27 cellular contexts compared by ENCODE assay signal in the genomic region with DNA sequence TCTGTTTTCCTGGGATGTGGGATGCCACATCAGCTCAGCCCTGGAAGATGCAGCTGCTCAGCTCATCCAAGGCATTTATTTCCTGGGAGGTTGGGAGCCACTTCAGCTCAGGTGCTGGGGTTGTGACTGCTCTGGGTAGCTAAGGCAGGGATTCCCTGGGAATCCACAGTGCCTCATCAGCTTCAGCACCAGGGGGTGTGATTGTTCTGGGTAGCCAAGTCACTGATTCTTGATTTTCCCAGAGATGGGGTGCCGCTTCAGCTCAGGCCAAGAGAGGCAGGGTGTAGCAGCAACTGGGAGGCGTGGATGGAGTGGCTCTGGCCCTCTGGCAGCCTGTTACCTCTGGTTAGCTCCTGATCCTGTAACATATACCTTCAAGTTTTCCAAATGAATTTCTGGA.
"Had no signal": no experiment of that assay in that cellular context is flagged by ENCODE, and none has a peak within 500 bp of the region (broad histone marks: within the 10 kb centered on the region; RNA-seq: fewer than 3 reads in every experiment).

No MANE protein-coding gene starts in this region.

- H3K9ac ChIP-seq: neural progenitor cell, parathyroid adenoma had no signal

- H3K79me2 ChIP-seq: parathyroid adenoma had no signal

- H3K4me3 ChIP-seq: left lung, lung, neural progenitor cell, psoas muscle, right lobe of liver, smooth muscle cell, stomach, testis, thyroid gland, transverse colon, upper lobe of left lung had no signal

- H3K27ac ChIP-seq: left lung, neural progenitor cell, neutrophil, parathyroid adenoma, psoas muscle, right lobe of liver, stomach, testis, thyroid gland, transverse colon, upper lobe of left lung had no signal

- H2AFZ ChIP-seq: neural progenitor cell, parathyroid adenoma had no signal

- DNase-seq: hippocampal formation; kidney; left colon; left lung; mesendoderm; naive B cell; natural killer cell; nephron progenitor cell; occipital lobe; psoas muscle; right lobe of liver; stimulated activated CD4-positive, alpha-beta T cell treated with anti-CD3 and anti-CD28 coated beads, Interleukin-1b, Interleukin-23, amount 100 ng/mL, for 48 hours; stimulated activated CD4-positive, alpha-beta T cell treated with anti-CD3 and anti-CD28 coated beads, Interleukin-2, amount 100 ng/mL, for 48 hours; stimulated activated CD4-positive, alpha-beta T cell treated with anti-CD3 and anti-CD28 coated beads, Interleukin-4, amount 100 ng/mL, for 4 hours; stimulated activated CD8-positive, alpha-beta memory T cell treated with anti-CD3 and anti-CD28 coated beads, Interleukin-4, amount 100 ng/mL, for 48 hours; stimulated activated naive CD8-positive, alpha-beta T cell treated with anti-CD3 and anti-CD28 coated beads, Interleukin-15, Interleukin-2, amounts not matched to agents 100 U/mL and 50 U/mL, for 24 hours; stomach; testis; thyroid gland; transverse colon; upper lobe of left lung had no signal

- FAIRE-seq: kidney had no signal

- H3K4me2 ChIP-seq: neural progenitor cell, smooth muscle cell had no signal

- H3K36me3 ChIP-seq: left lung, neural progenitor cell, neutrophil, right lobe of liver, stomach, thyroid gland, transverse colon, upper lobe of left lung had no signal

- H3K27me3 ChIP-seq: left lung, neural progenitor cell, neutrophil, right lobe of liver, stomach, testis, thyroid gland, transverse colon, upper lobe of left lung had no signal

- H3K4me1 ChIP-seq: left lung, neural progenitor cell, parathyroid adenoma, psoas muscle, right lobe of liver, stomach, testis, thyroid gland, transverse colon, upper lobe of left lung had no signal

- H3K9me3 ChIP-seq: testis, thyroid gland had no signal

- ATAC-seq: left colon; left lung; natural killer cell; psoas muscle; right lobe of liver; stimulated activated memory B cell treated with anti-CD40 and anti-IgM and Interleukin-4, amounts not matched to agents 10 μg/mL and 1 μg/mL and 100 μg/mL, for 72 hours; stimulated activated naive CD8-positive, alpha-beta T cell treated with anti-CD3 and anti-CD28 coated beads, Interleukin-15, Interleukin-2, amounts not matched to agents 100 U/mL and 50 U/mL, for 24 hours had no signal
